19 cellular contexts compared by ENCODE assay signal in the genomic region with DNA sequence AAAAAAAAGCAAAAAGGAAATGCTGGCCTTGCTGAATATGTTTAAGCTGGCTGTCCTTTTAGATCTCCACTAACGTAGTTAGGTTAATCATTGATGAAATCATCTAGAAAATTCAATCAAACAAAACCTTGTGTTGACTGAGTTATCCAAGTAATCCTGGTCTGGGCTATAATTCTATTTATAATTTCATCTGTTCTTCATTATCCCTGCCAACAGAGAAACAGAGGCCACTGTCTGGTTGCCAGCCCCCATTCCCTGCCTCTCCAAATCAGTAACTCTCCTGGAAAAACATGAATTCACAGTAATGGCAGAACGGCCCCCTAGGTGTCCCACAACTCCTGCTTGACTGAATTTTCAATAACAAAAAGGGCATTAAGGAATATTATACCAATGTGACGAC. TPM values are rescaled to one million over a fixed set of nuclear protein-coding genes. Genes with fewer than 3 reads are reported as not detected.
DNase-seq lines count a peak whose midpoint lies in the region; ATAC-seq, FAIRE-seq and TF ChIP-seq lines count a peak whose summit lies in the region.
"Had no signal": no experiment of that assay in that cellular context is flagged by ENCODE, and none has a peak within 500 bp of the region (broad histone marks: within the 10 kb centered on the region; RNA-seq: fewer than 3 reads in every experiment).

No MANE protein-coding gene starts in this region.

- no peaks in the 10 kb centered on the region for H3K36me3 ChIP-seq in brain microvascular endothelial cell (replicated peaks)
- no peaks in the 10 kb centered on the region for H3K36me3 ChIP-seq in mesenchymal stem cell (ENCODE audit: control insufficient read depth in 1 of 2, insufficient read depth in 2 of 2, low read depth in 1 of 2, low read length in 2 of 2)
- H3K36me3 ChIP-seq: esophagus muscularis mucosa, vagina had no signal

- no peak overlapping the region for H2BK12ac ChIP-seq in H9 (ENCODE audit: insufficient read length, low read depth, low read length)
- no peak overlapping the region for H2BK12ac ChIP-seq in mesenchymal stem cell (ENCODE audit: low read length in 2 of 2)

- H3K27me3 ChIP-seq in H9 (ENCODE audit: insufficient read depth, low read length) (no peaks in the 10 kb centered on the region), brain microvascular endothelial cell (replicated peaks) (no peaks in the 10 kb centered on the region), mesenchymal stem cell (ENCODE audit: control insufficient read depth in 1 of 2, insufficient read depth in 1 of 2, low read length in 2 of 2) (no peaks in the 10 kb centered on the region)
- H3K27me3 ChIP-seq: dorsolateral prefrontal cortex, esophagus muscularis mucosa, vagina had no signal

- H3K14ac ChIP-seq in H9 (ENCODE audit: insufficient read depth, low read length) (no peak overlapping the region), mesenchymal stem cell (ENCODE audit: low read length in 2 of 2) (no peak overlapping the region)

- H2AK5ac ChIP-seq in H9 (ENCODE audit: insufficient read length, low read length) = no peak overlapping the region
- H2AK5ac ChIP-seq in mesenchymal stem cell (ENCODE audit: low read length, severe bottlenecking) = no peak overlapping the region

- H3K23ac ChIP-seq in H9 (ENCODE audit: insufficient read length, low read depth, low read length) (no peak overlapping the region), mesenchymal stem cell (ENCODE audit: low read length in 2 of 2) (no peak overlapping the region)

- H3K4me2 ChIP-seq in H9 (ENCODE audit: insufficient read depth, insufficient read length, low read length) (no peak overlapping the region), mesenchymal stem cell (ENCODE audit: low read length, poor library complexity, severe bottlenecking) (peak overlapping the region; percentile 40)
- H3K4me2 ChIP-seq: hepatocyte had no signal

- H3K27ac ChIP-seq in H9 (ENCODE audit: insufficient read length, low read depth, low read length) (no peak overlapping the region), brain microvascular endothelial cell (no peak overlapping the region), mesenchymal stem cell (ENCODE audit: low read length, poor library complexity, severe bottlenecking) (peak overlapping the region; percentile 69)
- H3K27ac ChIP-seq: esophagus muscularis mucosa, hepatocyte, vagina had no signal

- H4K8ac ChIP-seq in H9 (replicated peaks; ENCODE audit: insufficient read length, low read depth, low read length) (no peak overlapping the region), mesenchymal stem cell (ENCODE audit: low read length) (no peak overlapping the region)

- TF ChIP-seq CTCF in AG09309 (IDR thresholded peaks at IDR 0.05; ENCODE audit: control insufficient read depth, insufficient read depth, low read depth, low read length, missing control alignments) (peak; percentile 15), H9 (conservative IDR thresholded peaks at IDR 0.05) (peak; percentile 26; the same call in 1 of the 3 replicates), brain microvascular endothelial cell (IDR thresholded peaks at IDR 0.05; ENCODE audit: low read depth, low read length, missing control alignments) (peak; percentile 39)

- H2BK120ac ChIP-seq in H9 (ENCODE audit: low read depth, low read length, poor library complexity, severe bottlenecking) (no peak overlapping the region), mesenchymal stem cell (ENCODE audit: low read depth, low read length) (no peak overlapping the region)

- H3K4ac ChIP-seq in H9 (ENCODE audit: low read depth, low read length) = no peak overlapping the region
- no peak overlapping the region for H3K4ac ChIP-seq in mesenchymal stem cell (ENCODE audit: low read depth in 1 of 2, low read length in 2 of 2)

- H3K9me3 ChIP-seq in H9 (ENCODE audit: control insufficient read depth, low read depth, low read length) (no peaks in the 10 kb centered on the region), mesenchymal stem cell (ENCODE audit: control insufficient read depth, low read length) (no peaks in the 10 kb centered on the region)
- H3K9me3 ChIP-seq: esophagus muscularis mucosa, vagina had no signal

- no peak overlapping the region for H3K18ac ChIP-seq in H9 (ENCODE audit: insufficient read length, low read depth, low read length)
- no peak overlapping the region for H3K18ac ChIP-seq in mesenchymal stem cell (ENCODE audit: low read depth in 1 of 2, low read length in 2 of 2)

- H3K79me1 ChIP-seq in H9 (ENCODE audit: insufficient read depth, low read depth, low read length, poor library complexity, severe bottlenecking) (no peaks in the 10 kb centered on the region), mesenchymal stem cell (replicated peaks; ENCODE audit: low read length, poor library complexity, severe bottlenecking) (peaks cover 4% of the 10 kb centered on the region)

- ATAC-seq in HG02588 (IDR thresholded peaks at IDR 0.05; ENCODE audit: unreplicated experiment) = no peak
- ATAC-seq: stimulated activated naive CD8-positive, alpha-beta T cell treated with anti-CD3 and anti-CD28 coated beads, Interleukin-15, amount 100 ng/mL, for 72 hours had no signal

- in situ Hi-C loops in brain microvascular endothelial cell (cut with HindIII; ENCODE audit: low pct_ligation_motif_present, low sequenced_read_pairs) = no loop called here

- no peaks in the 10 kb centered on the region for H4K20me1 ChIP-seq in H9 (ENCODE audit: control insufficient read depth, insufficient read depth, insufficient read length)

- DNase-seq in AG09309 (ENCODE audit: low read depth) (no peak), H9 (no peak), brain microvascular endothelial cell (no peak), mesenchymal stem cell (no peak), urothelium cell line (ENCODE audit: low spot score) (no peak), epidermal melanocyte (ENCODE audit: insufficient read length, low spot score) (no peak), RKO (ENCODE audit: low spot score) (no peak)
- DNase-seq: activated CD8-positive, alpha-beta memory T cell treated with anti-CD3 and anti-CD28 coated beads for 24 hours; activated gamma-delta T cell; dorsolateral prefrontal cortex; NCI-H1436; NCI-H510A treated with DMSO at 0.1 percent for 48 hours; stimulated activated naive CD8-positive, alpha-beta T cell treated with anti-CD3 and anti-CD28 coated beads, Interleukin-15, amount 100 ng/mL, for 72 hours had no signal

- no peaks in the 10 kb centered on the region for H3K27me3 Mint-ChIP-seq in H9 (ENCODE audit: low read depth)
- H3K27me3 Mint-ChIP-seq: B cell; stimulated activated naive CD8-positive, alpha-beta T cell treated with anti-CD3 and anti-CD28 coated beads, Interleukin-15, amount 100 ng/mL, for 72 hours had no signal

- H2BK20ac ChIP-seq in H9 (ENCODE audit: low read depth, low read length, poor library complexity, severe bottlenecking) = no peak overlapping the region

- peak overlapping the region in 1 of 3 experiments; percentile 19; a peak in 1 of 7 replicates for H3K27ac Mint-ChIP-seq in H9
- H3K27ac Mint-ChIP-seq: B cell; brain; stimulated activated naive CD8-positive, alpha-beta T cell treated with anti-CD3 and anti-CD28 coated beads, Interleukin-15, amount 100 ng/mL, for 72 hours had no signal

- H2AFZ ChIP-seq in H9 (ENCODE audit: low read length) (no peak overlapping the region), mesenchymal stem cell (ENCODE audit: low read depth, low read length) (no peak overlapping the region)
- H2AFZ ChIP-seq: hepatocyte had no signal

- H3K4me1 ChIP-seq in H9 (ENCODE audit: insufficient read depth, low read length) (no peaks in the 10 kb centered on the region; the same call in 1 of the 2 replicates), mesenchymal stem cell (ENCODE audit: control insufficient read depth, insufficient read depth, low read depth, low read length) (peaks cover 6% of the 10 kb centered on the region)
- H3K4me1 ChIP-seq: esophagus muscularis mucosa, vagina had no signal

- no peak overlapping the region for H4K5ac ChIP-seq in H9 (ENCODE audit: insufficient read length, low read depth, low read length)

- H3K36me3 Mint-ChIP-seq in H9 (ENCODE audit: insufficient read depth in 1 of 3, low read depth in 3 of 3) = no peaks in the 10 kb centered on the region
- H3K36me3 Mint-ChIP-seq: brain had no signal

- H3K9ac ChIP-seq in H9 (ENCODE audit: extremely low read depth, insufficient read length, low read length) = no peak overlapping the region
- H3K9ac ChIP-seq in mesenchymal stem cell (ENCODE audit: low read length) = peak overlapping the region; percentile 33

- no peaks in the 10 kb centered on the region for H3K23me2 ChIP-seq in H9 (ENCODE audit: insufficient read length, low read depth, low read length, poor library complexity, severe bottlenecking)

- no peaks in the 10 kb centered on the region for H3K9me3 Mint-ChIP-seq in H9
- H3K9me3 Mint-ChIP-seq: brain; stimulated activated naive CD8-positive, alpha-beta T cell treated with anti-CD3 and anti-CD28 coated beads, Interleukin-15, amount 100 ng/mL, for 72 hours had no signal

- H2BK15ac ChIP-seq in H9 (ENCODE audit: low read depth, low read length) (no peak overlapping the region), mesenchymal stem cell (ENCODE audit: low read depth, poor library complexity, severe bottlenecking) (no peak overlapping the region)

- H4K91ac ChIP-seq in H9 (ENCODE audit: insufficient read length, low read depth, low read length) = no peak overlapping the region
- H4K91ac ChIP-seq in mesenchymal stem cell (ENCODE audit: low read length) = no peak overlapping the region

- WGBS in H9 (ENCODE audit: extremely low coverage, insufficient read length, low lambda C conversion rate) = no CpG with 5 or more reads among the region's 3 CpGs
- WGBS in mesenchymal stem cell = 92% methylated on average over 1 of the region's 3 CpGs

- H3K4me3 ChIP-seq in AG09309 (ENCODE audit: control insufficient read depth, low read depth, low read length) (no peak overlapping the region), brain microvascular endothelial cell (ENCODE audit: low read depth, low read length) (no peak overlapping the region), mesenchymal stem cell (ENCODE audit: insufficient read depth in 1 of 2, low read depth in 1 of 2, low read length in 2 of 2) (no peak overlapping the region)
- H3K4me3 ChIP-seq: dorsolateral prefrontal cortex, esophagus muscularis mucosa, hepatocyte, vagina had no signal

- no peaks in the 10 kb centered on the region for H3K79me2 ChIP-seq in H9 (ENCODE audit: insufficient read depth, low read length)
- H3K79me2 ChIP-seq: hepatocyte had no signal

- FAIRE-seq in urothelium cell line (lab: Jason Lieb, UNC) = no peak

- H3T11ph ChIP-seq in H9 (ENCODE audit: low read length) = no peak overlapping the region

- H2BK5ac ChIP-seq in H9 (ENCODE audit: insufficient read length, low read length) = no peak overlapping the region
- H2BK5ac ChIP-seq in mesenchymal stem cell (ENCODE audit: low read depth, low read length, poor library complexity, severe bottlenecking) = no peak overlapping the region

- H3K56ac ChIP-seq in H9 (ENCODE audit: insufficient read length, low read depth, low read length) = no peak overlapping the region

- no peak overlapping the region for H3K4me3 Mint-ChIP-seq in H9
- H3K4me3 Mint-ChIP-seq: B cell; brain; stimulated activated naive CD8-positive, alpha-beta T cell treated with anti-CD3 and anti-CD28 coated beads, Interleukin-15, amount 100 ng/mL, for 72 hours had no signal

- H3K4me1 Mint-ChIP-seq in H9 = peaks cover 8 to 9% of the 10 kb centered on the region in 2 experiments

RNA-seq across cellular contexts. Expression of a gene that starts 24.6 kb away (rescaled TPM):
- total RNA-seq in H9 (2021) = 0.61 and 0.79 TPM in 2 replicates
- 5.5 TPM for polyA plus RNA-seq in mesenchymal stem cell (2013, experiment 1 of 2)
- 5.1 TPM for polyA plus RNA-seq in mesenchymal stem cell (2013, experiment 2 of 2)
